Comparison of ENCODE assay signal across 1 cellular context in the genomic region with DNA sequence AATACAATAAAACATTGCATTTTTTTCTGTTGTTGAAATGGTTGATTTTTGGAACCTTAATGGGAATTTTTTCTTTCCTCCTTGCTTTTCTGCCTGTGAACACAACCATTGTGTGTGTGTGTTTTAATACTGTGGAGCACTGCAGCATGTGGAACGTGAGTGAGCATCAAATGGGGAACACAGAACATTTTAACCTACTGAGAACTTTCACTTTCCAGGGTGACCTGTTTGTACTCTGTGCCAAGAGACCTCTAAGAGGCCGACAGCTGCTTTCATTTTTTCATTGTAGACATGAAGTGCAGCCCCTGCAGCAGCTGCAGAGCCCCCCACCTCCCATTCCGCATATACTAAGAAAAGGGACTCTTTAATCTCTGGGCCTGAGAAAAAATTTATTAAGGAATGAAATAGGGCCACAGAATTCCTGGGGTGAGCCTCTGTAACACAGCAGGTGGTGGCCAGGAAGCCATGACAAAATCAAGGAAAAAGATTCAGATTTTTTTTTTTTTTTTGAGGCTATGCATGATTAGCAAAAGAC.
TF ChIP-seq lines count a peak whose summit lies in the region.

No MANE protein-coding gene starts in this region.

TF ChIP-seq in GM23338, 12 proteins besides CTCF, POLR2A, EP300 and RAD21 (continued from another document):
- TF ChIP-seq, protein P1, sequence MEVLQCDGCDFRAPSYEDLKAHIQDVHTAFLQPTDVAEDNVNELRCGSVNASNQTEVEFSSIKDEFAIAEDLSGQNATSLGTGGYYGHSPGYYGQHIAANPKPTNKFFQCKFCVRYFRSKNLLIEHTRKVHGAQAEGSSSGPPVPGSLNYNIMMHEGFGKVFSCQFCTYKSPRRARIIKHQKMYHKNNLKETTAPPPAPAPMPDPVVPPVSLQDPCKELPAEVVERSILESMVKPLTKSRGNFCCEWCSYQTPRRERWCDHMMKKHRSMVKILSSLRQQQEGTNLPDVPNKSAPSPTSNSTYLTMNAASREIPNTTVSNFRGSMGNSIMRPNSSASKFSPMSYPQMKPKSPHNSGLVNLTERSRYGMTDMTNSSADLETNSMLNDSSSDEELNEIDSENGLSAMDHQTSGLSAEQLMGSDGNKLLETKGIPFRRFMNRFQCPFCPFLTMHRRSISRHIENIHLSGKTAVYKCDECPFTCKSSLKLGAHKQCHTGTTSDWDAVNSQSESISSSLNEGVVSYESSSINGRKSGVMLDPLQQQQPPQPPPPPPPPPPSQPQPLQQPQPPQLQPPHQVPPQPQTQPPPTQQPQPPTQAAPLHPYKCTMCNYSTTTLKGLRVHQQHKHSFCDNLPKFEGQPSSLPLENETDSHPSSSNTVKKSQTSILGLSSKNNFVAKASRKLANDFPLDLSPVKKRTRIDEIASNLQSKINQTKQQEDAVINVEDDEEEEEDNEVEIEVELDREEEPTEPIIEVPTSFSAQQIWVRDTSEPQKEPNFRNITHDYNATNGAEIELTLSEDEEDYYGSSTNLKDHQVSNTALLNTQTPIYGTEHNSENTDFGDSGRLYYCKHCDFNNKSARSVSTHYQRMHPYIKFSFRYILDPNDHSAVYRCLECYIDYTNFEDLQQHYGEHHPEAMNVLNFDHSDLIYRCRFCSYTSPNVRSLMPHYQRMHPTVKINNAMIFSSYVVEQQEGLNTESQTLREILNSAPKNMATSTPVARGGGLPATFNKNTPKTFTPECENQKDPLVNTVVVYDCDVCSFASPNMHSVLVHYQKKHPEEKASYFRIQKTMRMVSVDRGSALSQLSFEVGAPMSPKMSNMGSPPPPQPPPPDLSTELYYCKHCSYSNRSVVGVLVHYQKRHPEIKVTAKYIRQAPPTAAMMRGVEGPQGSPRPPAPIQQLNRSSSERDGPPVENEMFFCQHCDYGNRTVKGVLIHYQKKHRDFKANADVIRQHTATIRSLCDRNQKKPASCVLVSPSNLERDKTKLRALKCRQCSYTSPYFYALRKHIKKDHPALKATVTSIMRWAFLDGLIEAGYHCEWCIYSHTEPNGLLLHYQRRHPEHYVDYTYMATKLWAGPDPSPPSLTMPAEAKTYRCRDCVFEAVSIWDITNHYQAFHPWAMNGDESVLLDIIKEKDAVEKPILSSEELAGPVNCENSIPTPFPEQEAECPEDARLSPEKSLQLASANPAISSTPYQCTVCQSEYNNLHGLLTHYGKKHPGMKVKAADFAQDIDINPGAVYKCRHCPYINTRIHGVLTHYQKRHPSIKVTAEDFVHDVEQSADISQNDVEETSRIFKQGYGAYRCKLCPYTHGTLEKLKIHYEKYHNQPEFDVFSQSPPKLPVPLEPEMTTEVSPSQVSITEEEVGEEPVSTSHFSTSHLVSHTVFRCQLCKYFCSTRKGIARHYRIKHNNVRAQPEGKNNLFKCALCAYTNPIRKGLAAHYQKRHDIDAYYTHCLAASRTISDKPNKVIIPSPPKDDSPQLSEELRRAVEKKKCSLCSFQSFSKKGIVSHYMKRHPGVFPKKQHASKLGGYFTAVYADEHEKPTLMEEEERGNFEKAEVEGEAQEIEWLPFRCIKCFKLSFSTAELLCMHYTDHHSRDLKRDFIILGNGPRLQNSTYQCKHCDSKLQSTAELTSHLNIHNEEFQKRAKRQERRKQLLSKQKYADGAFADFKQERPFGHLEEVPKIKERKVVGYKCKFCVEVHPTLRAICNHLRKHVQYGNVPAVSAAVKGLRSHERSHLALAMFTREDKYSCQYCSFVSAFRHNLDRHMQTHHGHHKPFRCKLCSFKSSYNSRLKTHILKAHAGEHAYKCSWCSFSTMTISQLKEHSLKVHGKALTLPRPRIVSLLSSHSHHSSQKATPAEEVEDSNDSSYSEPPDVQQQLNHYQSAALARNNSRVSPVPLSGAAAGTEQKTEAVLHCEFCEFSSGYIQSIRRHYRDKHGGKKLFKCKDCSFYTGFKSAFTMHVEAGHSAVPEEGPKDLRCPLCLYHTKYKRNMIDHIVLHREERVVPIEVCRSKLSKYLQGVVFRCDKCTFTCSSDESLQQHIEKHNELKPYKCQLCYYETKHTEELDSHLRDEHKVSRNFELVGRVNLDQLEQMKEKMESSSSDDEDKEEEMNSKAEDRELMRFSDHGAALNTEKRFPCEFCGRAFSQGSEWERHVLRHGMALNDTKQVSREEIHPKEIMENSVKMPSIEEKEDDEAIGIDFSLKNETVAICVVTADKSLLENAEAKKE (CRISPR knock-in tag; IDR thresholded peaks at IDR 0.05): no peak
- TF ChIP-seq REST (IDR thresholded peaks at IDR 0.05; ENCODE audit: unreplicated experiment) (no peak), ZNF114 (CRISPR knock-in tag; IDR thresholded peaks at IDR 0.05) (no peak), ETS1 (IDR thresholded peaks at IDR 0.05) (no peak)
